Comparison of ENCODE assay signal across 22 cellular contexts in genomic region chr5:73946278-73946677, GRCh38.
"Had no signal": no experiment of that assay in that cellular context is flagged by ENCODE, and none has a peak within 500 bp of the region (broad histone marks: within the 10 kb centered on the region; RNA-seq: fewer than 3 reads in every experiment).

No MANE protein-coding gene starts in this region.

- H3K9me3 ChIP-seq: adrenal gland, ascending aorta, neutrophil had no signal

- H3K4me3 ChIP-seq: adrenal gland, gastrocnemius medialis, lung, smooth muscle cell, transverse colon had no signal

- FAIRE-seq: colon, urothelium cell line had no signal

- ATAC-seq: activated T-cell treated with anti-CD3 and anti-CD28 coated beads, Interleukin-2, amount 50 U/mL, for 4 hours; esophagus mucosa; gastrocnemius medialis; left lobe of liver; natural killer cell; sciatic nerve; stimulated activated memory B cell treated with anti-CD40 and anti-IgM and Interleukin-4, amounts not matched to agents 10 μg/mL and 1 μg/mL and 100 μg/mL, for 72 hours; T-helper 17 cell had no signal

- H3K4me2 ChIP-seq: smooth muscle cell had no signal

- DNase-seq: activated CD4-positive, alpha-beta T cell treated with anti-CD3 and anti-CD28 coated beads for 4 hours; activated CD4-positive, CD25-positive, alpha-beta regulatory T cell; activated CD8-positive, alpha-beta memory T cell treated with anti-CD3 and anti-CD28 coated beads, Interleukin-2, amount 50 U/mL, for 48 hours; activated naive CD4-positive, alpha-beta T cell; activated T-cell treated with anti-CD3 and anti-CD28 coated beads, Interleukin-2, amount 50 U/mL, for 4 hours; adrenal gland; effector memory CD4-positive, alpha-beta T cell; gastrocnemius medialis; head of caudate nucleus; natural killer cell; T-helper 17 cell; transverse colon had no signal

- H3K4me1 ChIP-seq: adrenal gland, gastrocnemius medialis, transverse colon had no signal

- H3K27ac ChIP-seq: adrenal gland, gastrocnemius medialis, neutrophil, transverse colon had no signal

- H3K36me3 ChIP-seq: adrenal gland, ascending aorta, gastrocnemius medialis, neutrophil, transverse colon had no signal

- H3K27me3 ChIP-seq: adrenal gland, ascending aorta, gastrocnemius medialis, transverse colon had no signal
